Comparison of ENCODE assay signal across 8 cellular contexts in the genomic region with DNA sequence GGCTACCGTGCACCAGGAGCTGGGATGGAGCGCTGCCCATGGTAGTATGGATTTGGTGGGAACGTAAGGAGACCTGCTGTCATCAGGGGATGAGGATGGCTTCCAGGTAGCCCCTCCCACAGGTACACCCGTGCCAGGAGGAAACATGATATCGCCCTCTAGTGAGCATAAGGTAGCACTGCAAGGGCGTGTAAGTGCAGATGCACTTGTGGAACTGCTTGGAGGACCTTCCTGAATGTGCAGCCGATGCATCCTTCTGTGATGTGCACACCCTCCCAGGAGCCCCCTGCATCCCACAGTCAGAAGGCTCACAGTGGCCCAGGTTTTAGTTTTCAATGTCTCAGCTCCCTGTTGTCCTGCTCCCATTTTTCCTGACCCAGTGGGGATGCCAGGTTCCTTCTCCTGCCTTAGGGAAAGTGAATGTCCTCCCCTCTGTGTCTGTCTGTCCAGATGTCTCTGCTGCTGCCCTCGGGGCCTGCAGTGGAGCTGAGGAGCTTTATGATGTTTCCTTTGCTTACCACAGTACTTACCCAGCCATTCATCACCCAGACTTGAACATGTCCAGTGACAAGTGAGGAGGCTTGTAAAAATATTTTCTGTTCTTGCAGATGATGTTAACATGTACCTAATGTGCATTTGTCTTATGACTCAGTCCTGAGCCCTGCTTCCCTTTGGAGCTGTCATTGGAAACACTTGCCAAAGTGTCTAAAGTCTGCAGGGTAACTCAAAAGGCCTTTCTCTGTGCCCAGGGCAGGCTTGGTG. TPM values are rescaled to one million over a fixed set of nuclear protein-coding genes. Genes with fewer than 3 reads are reported as not detected.
DNase-seq lines count a peak whose midpoint lies in the region; ATAC-seq, FAIRE-seq and TF ChIP-seq lines count a peak whose summit lies in the region.

No MANE protein-coding gene starts in this region.

- peak overlapping the region; percentile 86 for H3K27ac ChIP-seq in left ventricle myocardium inferior (replicated peaks)

- H3K4me3 ChIP-seq in left ventricle myocardium inferior (no peak overlapping the region), skeletal muscle cell (ENCODE audit: low read depth, low read length) (no peak overlapping the region)

- peaks cover 30% of the 10 kb centered on the region for H3K36me3 ChIP-seq in left ventricle myocardium inferior

- intact Hi-C loops in left ventricle myocardium inferior (cut with micrococcal nuclease): no loop called here

- peak; percentile 92 for ATAC-seq in GM19438 (IDR thresholded peaks at IDR 0.05; ENCODE audit: low read depth, unreplicated experiment)
- ATAC-seq in HG03565 (IDR thresholded peaks at IDR 0.05; ENCODE audit: unreplicated experiment): peak; percentile 87
- no peak for ATAC-seq in HG02840 (IDR thresholded peaks at IDR 0.05; ENCODE audit: low FRiP score, unreplicated experiment)

- H3K9me3 ChIP-seq in left ventricle myocardium inferior (replicated peaks): no peaks in the 10 kb centered on the region

- peak; percentile 38 for DNase-seq in D721Med (ENCODE audit: insufficient read length, low spot score)
- peak; percentile 70 for DNase-seq in NCI-H774 (lab: John Stamatoyannopoulos, UW)
- peak; percentile 15 for DNase-seq in activated gamma-delta T cell treated with anti-CD3 and anti-CD28 coated beads, Interleukin-2, amount 50 U/mL, for 16 hours (ENCODE audit: low read depth)
- no peak for DNase-seq in left ventricle myocardium inferior
- peak; percentile 92 for DNase-seq in skeletal muscle cell (ENCODE audit: low read depth)

- peak; percentile 91 for TF ChIP-seq CTCF in D721Med (IDR thresholded peaks at IDR 0.05; ENCODE audit: insufficient read depth, missing control alignments)
- TF ChIP-seq CTCF in left ventricle myocardium inferior (IDR thresholded peaks at IDR 0.05; ENCODE audit: borderline replicate concordance): peak; percentile 84

- no peaks in the 10 kb centered on the region for H3K27me3 ChIP-seq in left ventricle myocardium inferior (ENCODE audit: low read depth)

- no peak for FAIRE-seq in D721Med (lab: Jason Lieb, UNC)

- H3K4me1 ChIP-seq in left ventricle myocardium inferior: peaks cover 24% of the 10 kb centered on the region

RNA-seq across cellular contexts. Expression of gene DBX1, which starts 49.2 kb away (rescaled TPM):
- total RNA-seq in left ventricle myocardium inferior: not detected
